Comparison of ENCODE assay signal across 1 cellular context in the genomic region with DNA sequence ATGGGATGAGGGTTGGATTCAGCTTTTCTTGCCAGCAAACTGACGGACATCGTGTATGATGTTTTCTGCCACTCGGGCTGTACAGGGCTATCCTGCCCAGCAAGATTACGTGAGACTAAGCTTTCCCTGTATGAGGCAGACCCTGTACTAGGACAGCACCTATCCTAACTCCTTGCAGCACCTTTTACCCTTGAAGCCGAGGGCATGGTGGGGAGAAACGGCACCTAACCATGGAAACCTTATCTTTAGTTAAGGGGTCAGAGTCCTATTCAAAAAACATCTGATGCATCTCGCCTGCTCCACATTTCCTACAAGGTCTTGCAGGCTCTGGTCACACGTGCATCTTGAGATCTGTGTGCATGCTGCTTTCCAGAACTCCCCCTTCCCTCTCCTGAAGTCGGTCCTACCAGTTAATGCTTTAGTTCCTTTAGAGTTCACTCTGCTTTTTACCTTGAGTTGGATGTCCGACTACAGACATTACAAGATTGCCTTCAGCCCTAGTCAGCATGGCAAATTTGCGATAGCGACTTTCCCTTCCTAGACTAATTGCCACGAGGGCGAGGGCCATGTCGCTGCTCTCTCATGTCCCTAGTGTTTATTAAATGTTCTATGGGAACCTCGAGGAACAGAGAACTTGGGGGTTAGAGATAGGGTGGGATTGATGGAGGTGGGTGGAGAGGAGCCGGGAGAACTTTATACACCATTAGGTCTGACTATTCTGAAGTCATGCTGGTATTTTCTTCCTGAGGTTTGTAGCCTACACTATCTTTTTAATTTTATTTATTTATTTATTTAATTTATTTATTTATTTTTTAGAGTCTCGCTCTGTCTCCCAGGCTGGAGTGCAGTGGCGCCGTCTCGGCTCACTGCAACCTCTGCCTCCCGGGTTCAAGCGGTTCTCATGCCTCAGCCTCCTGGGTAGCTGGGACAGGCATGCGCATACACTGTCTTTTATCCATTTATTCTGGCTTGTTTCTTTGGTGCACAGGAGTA.
A peak's percentile ranks its signal among the peaks of the same experiment; 100 is the strongest.
TF ChIP-seq lines count a peak whose summit lies in the region.

No MANE protein-coding gene starts in this region.

TF ChIP-seq in HEK293, 187 proteins besides CTCF, POLR2A, EP300 and RAD21 (continued from another document):
- TF ChIP-seq, protein P1, sequence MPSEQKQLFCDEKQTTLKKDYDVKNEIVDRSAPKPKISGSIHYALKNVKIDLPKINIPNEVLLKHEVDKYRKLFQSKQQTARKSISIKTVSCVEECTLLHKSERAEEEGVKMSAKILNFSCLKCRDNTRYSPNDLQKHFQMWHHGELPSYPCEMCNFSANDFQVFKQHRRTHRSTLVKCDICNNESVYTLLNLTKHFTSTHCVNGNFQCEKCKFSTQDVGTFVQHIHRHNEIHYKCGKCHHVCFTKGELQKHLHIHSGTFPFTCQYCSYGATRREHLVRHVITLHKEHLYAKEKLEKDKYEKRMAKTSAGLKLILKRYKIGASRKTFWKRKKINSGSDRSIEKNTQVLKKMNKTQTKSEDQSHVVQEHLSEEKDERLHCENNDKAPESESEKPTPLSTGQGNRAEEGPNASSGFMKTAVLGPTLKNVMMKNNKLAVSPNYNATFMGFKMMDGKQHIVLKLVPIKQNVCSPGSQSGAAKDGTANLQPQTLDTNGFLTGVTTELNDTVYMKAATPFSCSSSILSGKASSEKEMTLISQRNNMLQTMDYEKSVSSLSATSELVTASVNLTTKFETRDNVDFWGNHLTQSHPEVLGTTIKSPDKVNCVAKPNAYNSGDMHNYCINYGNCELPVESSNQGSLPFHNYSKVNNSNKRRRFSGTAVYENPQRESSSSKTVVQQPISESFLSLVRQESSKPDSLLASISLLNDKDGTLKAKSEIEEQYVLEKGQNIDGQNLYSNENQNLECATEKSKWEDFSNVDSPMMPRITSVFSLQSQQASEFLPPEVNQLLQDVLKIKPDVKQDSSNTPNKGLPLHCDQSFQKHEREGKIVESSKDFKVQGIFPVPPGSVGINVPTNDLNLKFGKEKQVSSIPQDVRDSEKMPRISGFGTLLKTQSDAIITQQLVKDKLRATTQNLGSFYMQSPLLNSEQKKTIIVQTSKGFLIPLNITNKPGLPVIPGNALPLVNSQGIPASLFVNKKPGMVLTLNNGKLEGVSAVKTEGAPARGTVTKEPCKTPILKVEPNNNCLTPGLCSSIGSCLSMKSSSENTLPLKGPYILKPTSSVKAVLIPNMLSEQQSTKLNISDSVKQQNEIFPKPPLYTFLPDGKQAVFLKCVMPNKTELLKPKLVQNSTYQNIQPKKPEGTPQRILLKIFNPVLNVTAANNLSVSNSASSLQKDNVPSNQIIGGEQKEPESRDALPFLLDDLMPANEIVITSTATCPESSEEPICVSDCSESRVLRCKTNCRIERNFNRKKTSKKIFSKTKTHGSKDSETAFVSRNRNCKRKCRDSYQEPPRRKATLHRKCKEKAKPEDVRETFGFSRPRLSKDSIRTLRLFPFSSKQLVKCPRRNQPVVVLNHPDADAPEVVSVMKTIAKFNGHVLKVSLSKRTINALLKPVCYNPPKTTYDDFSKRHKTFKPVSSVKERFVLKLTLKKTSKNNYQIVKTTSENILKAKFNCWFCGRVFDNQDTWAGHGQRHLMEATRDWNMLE (tag by site-specific recombination; conservative IDR thresholded peaks at IDR 0.05; ENCODE audit: low read depth): peak; percentile 76
- TF ChIP-seq, protein P2, sequence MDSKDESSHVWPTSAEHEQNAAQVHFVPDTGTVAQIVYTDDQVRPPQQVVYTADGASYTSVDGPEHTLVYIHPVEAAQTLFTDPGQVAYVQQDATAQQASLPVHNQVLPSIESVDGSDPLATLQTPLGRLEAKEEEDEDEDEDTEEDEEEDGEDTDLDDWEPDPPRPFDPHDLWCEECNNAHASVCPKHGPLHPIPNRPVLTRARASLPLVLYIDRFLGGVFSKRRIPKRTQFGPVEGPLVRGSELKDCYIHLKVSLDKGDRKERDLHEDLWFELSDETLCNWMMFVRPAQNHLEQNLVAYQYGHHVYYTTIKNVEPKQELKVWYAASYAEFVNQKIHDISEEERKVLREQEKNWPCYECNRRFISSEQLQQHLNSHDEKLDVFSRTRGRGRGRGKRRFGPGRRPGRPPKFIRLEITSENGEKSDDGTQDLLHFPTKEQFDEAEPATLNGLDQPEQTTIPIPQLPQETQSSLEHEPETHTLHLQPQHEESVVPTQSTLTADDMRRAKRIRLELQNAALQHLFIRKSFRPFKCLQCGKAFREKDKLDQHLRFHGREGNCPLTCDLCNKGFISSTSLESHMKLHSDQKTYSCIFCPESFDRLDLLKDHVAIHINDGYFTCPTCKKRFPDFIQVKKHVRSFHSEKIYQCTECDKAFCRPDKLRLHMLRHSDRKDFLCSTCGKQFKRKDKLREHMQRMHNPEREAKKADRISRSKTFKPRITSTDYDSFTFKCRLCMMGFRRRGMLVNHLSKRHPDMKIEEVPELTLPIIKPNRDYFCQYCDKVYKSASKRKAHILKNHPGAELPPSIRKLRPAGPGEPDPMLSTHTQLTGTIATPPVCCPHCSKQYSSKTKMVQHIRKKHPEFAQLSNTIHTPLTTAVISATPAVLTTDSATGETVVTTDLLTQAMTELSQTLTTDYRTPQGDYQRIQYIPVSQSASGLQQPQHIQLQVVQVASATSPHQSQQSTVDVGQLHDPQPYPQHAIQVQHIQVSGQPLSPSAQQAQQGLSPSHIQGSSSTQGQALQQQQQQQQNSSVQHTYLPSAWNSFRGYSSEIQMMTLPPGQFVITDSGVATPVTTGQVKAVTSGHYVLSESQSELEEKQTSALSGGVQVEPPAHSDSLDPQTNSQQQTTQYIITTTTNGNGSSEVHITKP (tag by site-specific recombination; IDR thresholded peaks at IDR 0.05): peak; percentile 88
- 0 out of 2 replicates have a peak, but pooled peaks have one; percentile 7 for TF ChIP-seq FEZF1 (tag by site-specific recombination; IDR thresholded peaks at IDR 0.05)
- peak; percentile 47; the same call in 1 of the 2 replicates for TF ChIP-seq ZBTB48 (tag by site-specific recombination; IDR thresholded peaks at IDR 0.05)
- peak; percentile 26; the same call in 1 of the 2 replicates for TF ChIP-seq ZNF623 (tag by site-specific recombination; IDR thresholded peaks at IDR 0.05)
- TF ChIP-seq ZNF660 (tag by site-specific recombination; IDR thresholded peaks at IDR 0.05): no peak
- TF ChIP-seq ZNF140 (tag by site-specific recombination; IDR thresholded peaks at IDR 0.05): peak; percentile 10; the same call in 1 of the 2 replicates
- TF ChIP-seq ZNF544 (tag by site-specific recombination; IDR thresholded peaks at IDR 0.05): no peak
- 0 out of 2 replicates have a peak, but pooled peaks have one; percentile 32 for TF ChIP-seq ZNF292 (tag by site-specific recombination; IDR thresholded peaks at IDR 0.05; ENCODE audit: borderline replicate concordance, low read depth)
